20 cellular contexts compared by ENCODE assay signal in the genomic region with DNA sequence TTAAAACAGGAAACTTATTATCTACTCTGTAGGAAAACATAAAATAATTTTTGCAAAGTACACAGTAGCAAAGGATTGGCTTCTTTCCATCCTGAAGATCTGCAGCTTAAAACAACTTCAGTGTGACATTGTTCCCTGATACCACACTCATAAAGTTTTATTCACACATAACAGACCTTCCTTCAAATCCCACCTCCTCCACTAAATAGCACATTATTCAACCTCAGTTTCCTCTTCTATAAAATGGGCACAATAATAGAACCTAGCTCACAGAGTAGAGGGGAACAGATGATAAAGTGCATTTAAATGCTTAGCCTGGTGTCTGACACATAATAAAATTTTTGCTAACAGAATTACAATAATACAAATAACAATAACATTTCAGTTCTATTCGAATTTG.
DNase-seq lines count a peak whose midpoint lies in the region; ATAC-seq, FAIRE-seq and TF ChIP-seq lines count a peak whose summit lies in the region.
"Had no signal": no experiment of that assay in that cellular context is flagged by ENCODE, and none has a peak within 500 bp of the region (broad histone marks: within the 10 kb centered on the region; RNA-seq: fewer than 3 reads in every experiment).

No MANE protein-coding gene starts in this region.

- H3K27ac ChIP-seq in astrocyte (ENCODE audit: low read depth, low read length) = peak overlapping the region; percentile 84
- H3K27ac ChIP-seq in kidney (ENCODE audit: low read depth in 2 of 2, low read length in 2 of 2) = peak overlapping the region in 1 of 2 donors; percentile 57
- peak overlapping the region in 3 of 4 donors; percentile 12 to 71 (median 65) for H3K27ac ChIP-seq in sigmoid colon
- H3K27ac ChIP-seq: BLaER1 treated with 17β-estradiol and CSF1 and Interleukin-3, amounts not matched to agents 10 nM and 100 nM; foreskin keratinocyte; HL-60; WERI-Rb-1 had no signal

- H3K4me1 Mint-ChIP-seq in Caco-2 (ENCODE audit: low read depth, unreplicated experiment) = peaks cover 11% of the 10 kb centered on the region
- peaks cover 18% of the 10 kb centered on the region for H3K4me1 Mint-ChIP-seq in astrocyte (ENCODE audit: low read depth, unreplicated experiment)

- peak overlapping the region; percentile 67 for H3K4me2 ChIP-seq in astrocyte (ENCODE audit: low read length)
- H3K4me2 ChIP-seq: BLaER1 treated with 17β-estradiol and CSF1 and Interleukin-3, amounts not matched to agents 10 nM and 100 nM had no signal

- ATAC-seq in GM18505 (IDR thresholded peaks at IDR 0.05; ENCODE audit: unreplicated experiment) = no peak
- no peak for ATAC-seq in HG03460 (IDR thresholded peaks at IDR 0.05; ENCODE audit: unreplicated experiment)

- H3K36me3 Mint-ChIP-seq in Caco-2 (ENCODE audit: insufficient read depth, unreplicated experiment) (no peaks in the 10 kb centered on the region), astrocyte (ENCODE audit: low read depth, unreplicated experiment) (no peaks in the 10 kb centered on the region)

- no peak for TF ChIP-seq CTCF in Caco-2 (IDR thresholded peaks at IDR 0.05; ENCODE audit: insufficient read depth in 1 of 2, low read depth in 1 of 2, low read length in 1 of 2, severe bottlenecking in 1 of 2, unreplicated experiment in 1 of 2)
- TF ChIP-seq CTCF in astrocyte (IDR thresholded peaks at IDR 0.05; ENCODE audit: insufficient read depth, low read depth, low read length) = no peak
- no peak for TF ChIP-seq CTCF in kidney (IDR thresholded peaks at IDR 0.05; ENCODE audit: borderline replicate concordance, extremely low read depth, insufficient read depth)
- no peak for TF ChIP-seq CTCF in sigmoid colon (IDR thresholded peaks at IDR 0.05)

- POLR2A ChIA-PET in Caco-2 (lab: Charles Lee) = no interaction called here

- peaks cover 10% of the 10 kb centered on the region; the same call in 1 of the 2 replicates for H3K4me1 ChIP-seq in Caco-2
- H3K4me1 ChIP-seq in astrocyte (ENCODE audit: insufficient read depth, low read length) = peaks cover 21% of the 10 kb centered on the region
- H3K4me1 ChIP-seq in kidney (ENCODE audit: control insufficient read depth in 1 of 2, insufficient read depth in 1 of 2, low read depth in 1 of 2, low read length in 2 of 2) = peaks cover 0 to 2% of the 10 kb centered on the region in 2 donors
- peaks cover 0 to 33% (median 28%) of the 10 kb centered on the region in 4 donors for H3K4me1 ChIP-seq in sigmoid colon
- H3K4me1 ChIP-seq: foreskin keratinocyte had no signal

- no peak for TF ChIP-seq POLR2A in sigmoid colon (IDR thresholded peaks at IDR 0.05)
- no peak for TF ChIP-seq POLR2A in GM18505 (IDR thresholded peaks at IDR 0.05; ENCODE audit: borderline replicate concordance, extremely low read depth, insufficient read depth, insufficient read length)

- 4 to 55% methylated on average over 1 of the region's 1 CpG for WGBS in sigmoid colon, 2 donors

- no peaks in the 10 kb centered on the region for H3K36me3 ChIP-seq in Caco-2 (ENCODE audit: control insufficient read depth, insufficient read depth, low read length)
- no peaks in the 10 kb centered on the region for H3K36me3 ChIP-seq in astrocyte (ENCODE audit: insufficient read depth, low read length)
- no peaks in the 10 kb centered on the region for H3K36me3 ChIP-seq in kidney (ENCODE audit: control insufficient read depth in 1 of 2, insufficient read depth in 2 of 2, low read length in 2 of 2)
- H3K36me3 ChIP-seq in sigmoid colon = no peaks in the 10 kb centered on the region
- H3K36me3 ChIP-seq: BLaER1 treated with 17β-estradiol and CSF1 and Interleukin-3, amounts not matched to agents 10 nM and 100 nM; left lung; WERI-Rb-1 had no signal

- no peak overlapping the region for H2AFZ ChIP-seq in astrocyte (ENCODE audit: low read depth, low read length)

- H3K27ac Mint-ChIP-seq in Caco-2 (ENCODE audit: unreplicated experiment) (peak overlapping the region; percentile 60), astrocyte (ENCODE audit: unreplicated experiment) (peak overlapping the region; percentile 68)
- H3K27ac Mint-ChIP-seq: activated naive CD4-positive, alpha-beta T cell treated with anti-CD3 and anti-CD28 coated beads for 36 hours; T-helper 2 cell treated with Interferon-gamma antibody and Interleukin-4, amounts not matched to agents 5 μg/mL and 100 μg/mL, for 36 hours had no signal

- H3K27me3 ChIP-seq in Caco-2 (replicated peaks; ENCODE audit: control insufficient read depth, insufficient read depth, low read length) = no peaks in the 10 kb centered on the region; the same call in 1 of the 2 replicates
- no peaks in the 10 kb centered on the region for H3K27me3 ChIP-seq in astrocyte (ENCODE audit: insufficient read depth, low read length)
- H3K27me3 ChIP-seq in sigmoid colon = no peaks in the 10 kb centered on the region
- H3K27me3 ChIP-seq: BLaER1 treated with 17β-estradiol and CSF1 and Interleukin-3, amounts not matched to agents 10 nM and 100 nM; left lung had no signal

- BruUV-seq in Caco-2 (replicated peaks; lab: Mats Ljungman, UMichigan) = TSS peak; percentile 97

- TF ChIP-seq EP300 in sigmoid colon (IDR thresholded peaks at IDR 0.05) = no peak

- H3K4me3 ChIP-seq in Caco-2 (ENCODE audit: low read depth, low read length) = no peak overlapping the region
- H3K4me3 ChIP-seq in astrocyte (ENCODE audit: insufficient read depth, low read depth, low read length) = no peak overlapping the region
- peak overlapping the region; percentile 16 to 31 for H3K4me3 ChIP-seq in kidney (ENCODE audit: low read length in 2 of 2)
- no peak overlapping the region for H3K4me3 ChIP-seq in sigmoid colon
- H3K4me3 ChIP-seq: BLaER1 treated with 17β-estradiol and CSF1 and Interleukin-3, amounts not matched to agents 10 nM and 100 nM; left lung had no signal

- H3K9me3 ChIP-seq in Caco-2 (peaks cover 13% of the 10 kb centered on the region), astrocyte (ENCODE audit: insufficient read depth, low read depth, low read length) (peaks cover 1% of the 10 kb centered on the region), kidney (ENCODE audit: control insufficient read depth in 1 of 2, low read length in 2 of 2) (no peaks in the 10 kb centered on the region), sigmoid colon (no peaks in the 10 kb centered on the region)

- no peaks in the 10 kb centered on the region for H3K79me2 ChIP-seq in astrocyte (ENCODE audit: insufficient read depth, low read length)

- H3K9ac ChIP-seq in astrocyte (ENCODE audit: low read length) (peak overlapping the region; percentile 58), kidney (ENCODE audit: low read length in 2 of 2) (no peak overlapping the region)
- H3K9ac ChIP-seq: BLaER1 treated with 17β-estradiol and CSF1 and Interleukin-3, amounts not matched to agents 10 nM and 100 nM had no signal

- no peak overlapping the region for H3K4me3 Mint-ChIP-seq in Caco-2 (ENCODE audit: unreplicated experiment)
- H3K4me3 Mint-ChIP-seq in astrocyte (ENCODE audit: unreplicated experiment) = no peak overlapping the region
- H3K4me3 Mint-ChIP-seq: activated naive CD4-positive, alpha-beta T cell treated with anti-CD3 and anti-CD28 coated beads for 36 hours; T-helper 2 cell treated with Interferon-gamma antibody and Interleukin-4, amounts not matched to agents 5 μg/mL and 100 μg/mL, for 36 hours had no signal

- CTCF ChIA-PET in Caco-2 (lab: Charles Lee) = no interaction called here

- intact Hi-C loops in Caco-2 (cut with micrococcal nuclease; ENCODE audit: unreplicated experiment) (no loop called here), kidney (cut with DNase I) (no loop called here), sigmoid colon (cut with DNase I) (loop anchor here (2.0 to 10.0 kb wide), 2 partner anchors 16 to 518 kb away; partner anchors contain the start of gene GATA6)

- FAIRE-seq in astrocyte (lab: Jason Lieb, UNC) (no peak), kidney (lab: Jason Lieb, UNC) (no peak)
- FAIRE-seq: GM12892 had no signal

- DNase-seq in Caco-2 (no peak), astrocyte (ENCODE audit: low read depth) (no peak), kidney (no peak), sigmoid colon (no peak), midbrain (lab: John Stamatoyannopoulos, UW) (no peak), SIG-M5 treated with dmso at 0.1 percent for 504 hours (lab: John Stamatoyannopoulos, UW; ENCODE audit: unreplicated experiment) (no peak)
- DNase-seq: activated CD4-positive, alpha-beta T cell treated with anti-CD3 and anti-CD28 coated beads, Interleukin-2, amount 50 U/mL, for 1 hour; activated naive CD4-positive, alpha-beta T cell treated with anti-CD3 and anti-CD28 coated beads for 36 hours; DND-41; erythroblast; HCEC 1CT; WERI-Rb-1 had no signal

- no peaks in the 10 kb centered on the region for H3K9me3 Mint-ChIP-seq in Caco-2 (ENCODE audit: unreplicated experiment)
- H3K9me3 Mint-ChIP-seq in astrocyte (ENCODE audit: unreplicated experiment) = peaks cover 5% of the 10 kb centered on the region
- H3K9me3 Mint-ChIP-seq: activated naive CD4-positive, alpha-beta T cell treated with anti-CD3 and anti-CD28 coated beads for 36 hours; T-helper 2 cell treated with Interferon-gamma antibody and Interleukin-4, amounts not matched to agents 5 μg/mL and 100 μg/mL, for 36 hours had no signal

- H3K27me3 Mint-ChIP-seq in Caco-2 (ENCODE audit: insufficient read depth, unreplicated experiment) (peaks cover 3% of the 10 kb centered on the region), astrocyte (ENCODE audit: low read depth, unreplicated experiment) (no peaks in the 10 kb centered on the region)

- H4K20me1 ChIP-seq in astrocyte (ENCODE audit: insufficient read depth, low read length) = no peaks in the 10 kb centered on the region
- H4K20me1 ChIP-seq: BLaER1 treated with 17β-estradiol and CSF1 and Interleukin-3, amounts not matched to agents 10 nM and 100 nM had no signal

Comparison
In these comparisons a context has a peak if more than half of its experiments do, and no peak if none do; other contexts are left out.
1. H3K4me3 ChIP-seq: peak in kidney (2 of 2); none in Caco-2 (single experiment), astrocyte (single experiment) and sigmoid colon (0 of 4).